23 cellular contexts compared by ENCODE assay signal in the genomic region with DNA sequence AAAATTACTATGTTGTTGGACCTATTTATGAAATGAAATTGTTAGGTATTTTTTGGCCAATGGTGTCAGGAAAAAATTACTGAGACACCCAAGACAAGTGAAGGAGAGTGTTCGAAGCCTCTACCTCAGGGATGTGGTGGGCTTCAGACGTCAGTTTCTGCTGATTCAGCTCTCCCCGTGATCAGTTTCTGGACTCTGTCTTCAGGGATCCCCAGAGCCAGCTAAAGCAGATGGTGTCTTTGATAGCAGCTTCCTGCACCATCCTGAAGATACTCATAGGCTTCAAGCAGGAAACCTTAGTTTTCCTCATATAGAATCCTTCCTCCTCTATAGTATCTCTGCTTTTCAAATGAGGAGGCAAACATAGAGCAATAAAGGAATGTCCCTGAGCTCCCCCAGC. TPM values are rescaled to one million over a fixed set of nuclear protein-coding genes. Genes with fewer than 3 reads are reported as not detected.
DNase-seq lines count a peak whose midpoint lies in the region; ATAC-seq, FAIRE-seq and TF ChIP-seq lines count a peak whose summit lies in the region.
"Had no signal": no experiment of that assay in that cellular context is flagged by ENCODE, and none has a peak within 500 bp of the region (broad histone marks: within the 10 kb centered on the region; RNA-seq: fewer than 3 reads in every experiment).

No MANE protein-coding gene starts in this region.

- H3K36me3 ChIP-seq in HepG2 (replicated peaks in 1 of 2; ENCODE audit: control insufficient read depth in 1 of 2, insufficient read depth in 2 of 2, low read length in 2 of 2) = no peaks in the 10 kb centered on the region
- H3K36me3 ChIP-seq in right lobe of liver = no peaks in the 10 kb centered on the region
- H3K36me3 ChIP-seq: BE2C had no signal

- H3K4me1 ChIP-seq in HepG2 (ENCODE audit: insufficient read depth, low read length) = peaks cover 34% of the 10 kb centered on the region
- peaks cover 0 to 6% (median 3%) of the 10 kb centered on the region in 4 donors for H3K4me1 ChIP-seq in right lobe of liver

- 18% methylated on average over 3 of the region's 3 CpGs for WGBS in HepG2 (ENCODE audit: low lambda C conversion rate)
- WGBS in right lobe of liver (ENCODE audit: insufficient coverage, low coverage, low lambda C conversion rate, missing lambda C conversion rate) = 21% methylated on average over 2 of the region's 3 CpGs

- H3K36me3 Mint-ChIP-seq in glutamatergic neuron (ENCODE audit: unreplicated experiment) = no peaks in the 10 kb centered on the region
- no peaks in the 10 kb centered on the region for H3K36me3 Mint-ChIP-seq in type B pancreatic cell
- H3K36me3 Mint-ChIP-seq in activated CD4-positive, alpha-beta memory T cell treated with anti-CD3 and anti-CD28 coated beads for 36 hours = no peaks in the 10 kb centered on the region
- H3K36me3 Mint-ChIP-seq: CD4-positive, CD25-positive, alpha-beta regulatory T cell had no signal

- POLR2A ChIA-PET in HepG2 (lab: Yijun Ruan, JAX) = interaction anchor here (1.2 to 5.2 kb wide), 2 partner anchors 9 to 22 kb away, joined by 4 to 121 read pairs; partner anchors contain the start of gene YIF1A
- POLR2A ChIA-PET in activated CD4-positive, alpha-beta memory T cell treated with anti-CD3 and anti-CD28 coated beads for 36 hours (lab: Charles Lee) = interaction anchor here (0.6 kb wide), 1 partner anchor 61 kb away, joined by 3 read pairs; no protein-coding TSS in a partner anchor

- ATAC-seq in HepG2 (no peak), right lobe of liver (no peak)
- ATAC-seq: GM12878 had no signal

- H3K27ac ChIP-seq in HepG2 (ENCODE audit: extremely low read length, insufficient read depth, low read length) (no peak overlapping the region), right lobe of liver (no peak overlapping the region)

- no peak for TF ChIP-seq EP300 in HepG2 (IDR thresholded peaks at IDR 0.05; ENCODE audit: low read depth in 2 of 2, low read length in 2 of 2)
- no peak for TF ChIP-seq EP300 in HepG2 (CRISPR knock-in tag; IDR thresholded peaks at IDR 0.05; ENCODE audit: borderline replicate concordance)

- no peak overlapping the region for H3K9ac ChIP-seq in HepG2 (ENCODE audit: insufficient read depth, low read depth, low read length)

- H2AFZ ChIP-seq in HepG2 (ENCODE audit: low read length) = no peak overlapping the region

- no peak for FAIRE-seq in HepG2 (lab: Jason Lieb, UNC)
- FAIRE-seq: GM12878 had no signal

- no peak for DNase-seq in HepG2 (ENCODE audit: low spot score)
- DNase-seq in right lobe of liver = no peak
- peak; percentile 9 for DNase-seq in OCI-M1 (lab: John Stamatoyannopoulos, UW)
- no peak for DNase-seq in glutamatergic neuron
- DNase-seq in type B pancreatic cell (ENCODE audit: extremely low spot score, unreplicated experiment) = no peak
- DNase-seq in stimulated activated CD4-positive, alpha-beta T cell treated with anti-CD3 and anti-CD28 coated beads, Interleukin-4, amount 100 ng/mL, for 4 hours = no peak
- no peak for DNase-seq in activated CD4-positive, alpha-beta memory T cell treated with anti-CD3 and anti-CD28 coated beads for 36 hours
- DNase-seq in head of caudate nucleus = no peak
- DNase-seq: 8988T; BE2C; C1 segment of cervical spinal cord; CD4-positive, CD25-positive, alpha-beta regulatory T cell; CD8-positive, alpha-beta memory T cell; COR-L47; DMS 273 treated with DMSO at 0.1 percent for 48 hours; DMS53; DND-41; EL; GOT3; H9; KG1 had no signal

- in situ Hi-C loops in HepG2 (cut with HindIII; ENCODE audit: extremely low pct_ligation_motif_present, low pct_unique_long_range_greater_than_20kb) = no loop called here

- peak overlapping the region; percentile 84 for H3K27ac Mint-ChIP-seq in glutamatergic neuron (ENCODE audit: unreplicated experiment)
- no peak overlapping the region for H3K27ac Mint-ChIP-seq in type B pancreatic cell
- no peak overlapping the region for H3K27ac Mint-ChIP-seq in activated CD4-positive, alpha-beta memory T cell treated with anti-CD3 and anti-CD28 coated beads for 36 hours
- H3K27ac Mint-ChIP-seq: CD4-positive, CD25-positive, alpha-beta regulatory T cell; CD8-positive, alpha-beta memory T cell; H9 had no signal

- BruUV-seq in HepG2 (replicated peaks; lab: Mats Ljungman, UMichigan) = no TSS peak

- H3K27me3 ChIP-seq in HepG2 (ENCODE audit: control insufficient read depth in 1 of 2, insufficient read depth in 2 of 2, low read length in 2 of 2) (peaks cover 1 to 9% of the 10 kb centered on the region in 2 experiments; a peak in 1 of 5 replicates), right lobe of liver (no peaks in the 10 kb centered on the region)
- H3K27me3 ChIP-seq: BE2C had no signal

- no peaks in the 10 kb centered on the region for H4K20me1 ChIP-seq in HepG2 (ENCODE audit: insufficient read depth, low read length)

- no peak overlapping the region for H3K4me2 ChIP-seq in HepG2 (ENCODE audit: low read depth, low read length)

- H3K79me2 ChIP-seq in HepG2 (ENCODE audit: insufficient read depth, low read length) = no peaks in the 10 kb centered on the region

- peaks cover 10% of the 10 kb centered on the region for H3K27me3 Mint-ChIP-seq in glutamatergic neuron (ENCODE audit: unreplicated experiment)
- H3K27me3 Mint-ChIP-seq in type B pancreatic cell = peaks cover 13% of the 10 kb centered on the region
- no peaks in the 10 kb centered on the region for H3K27me3 Mint-ChIP-seq in activated CD4-positive, alpha-beta memory T cell treated with anti-CD3 and anti-CD28 coated beads for 36 hours

- CTCF ChIA-PET in HepG2 (lab: Yijun Ruan, JAX; ENCODE audit: low intra/inter-chr PET ratio, low total read pairs) = interaction anchor here (0.8 kb wide), 1 partner anchor 21 kb away, joined by 3 read pairs; the partner anchor contains the start of gene YIF1A
- CTCF ChIA-PET in activated CD4-positive, alpha-beta memory T cell treated with anti-CD3 and anti-CD28 coated beads for 36 hours (lab: Charles Lee) = interaction anchor here (0.9 to 1.3 kb wide), 3 partner anchors 55 to 79 kb away, joined by 3 to 4 read pairs (median 3); no protein-coding TSS in a partner anchor

- TF ChIP-seq POLR2A in HepG2 (IDR thresholded peaks at IDR 0.05; ENCODE audit: insufficient read depth in 1 of 2, low read depth in 2 of 2, low read length in 2 of 2) (no peak), right lobe of liver (IDR thresholded peaks at IDR 0.05) (no peak)

- H3K4me3 ChIP-seq in HepG2 (replicated peaks in 1 of 3; ENCODE audit: insufficient read depth in 1 of 3, low read depth in 2 of 3, low read length in 3 of 3) (no peak overlapping the region), right lobe of liver (no peak overlapping the region)
- H3K4me3 ChIP-seq: GM12878 had no signal

- intact Hi-C loops in HepG2 (cut with micrococcal nuclease; ENCODE audit: unreplicated experiment) (no loop called here), right lobe of liver (cut with DNase I) (no loop called here), head of caudate nucleus (cut with DNase I) (no loop called here)
- intact Hi-C loops in activated CD4-positive, alpha-beta memory T cell treated with anti-CD3 and anti-CD28 coated beads for 36 hours (cut with micrococcal nuclease) = no loop called here

- TF ChIP-seq CTCF in HepG2 (CRISPR knock-in tag; IDR thresholded peaks at IDR 0.05) = no peak
- no peak for TF ChIP-seq CTCF in right lobe of liver (IDR thresholded peaks at IDR 0.05)
- no peak for TF ChIP-seq CTCF in glutamatergic neuron (IDR thresholded peaks at IDR 0.05; ENCODE audit: partially characterized antibody, unreplicated experiment)
- no peak for TF ChIP-seq CTCF in type B pancreatic cell (conservative IDR thresholded peaks at IDR 0.05)

- H3K9me3 Mint-ChIP-seq in glutamatergic neuron (ENCODE audit: unreplicated experiment) (peaks cover 7% of the 10 kb centered on the region), type B pancreatic cell (no peaks in the 10 kb centered on the region)
- no peaks in the 10 kb centered on the region for H3K9me3 Mint-ChIP-seq in activated CD4-positive, alpha-beta memory T cell treated with anti-CD3 and anti-CD28 coated beads for 36 hours
- H3K9me3 Mint-ChIP-seq: CD8-positive, alpha-beta memory T cell; H9 had no signal

- H3K4me3 Mint-ChIP-seq in glutamatergic neuron (ENCODE audit: unreplicated experiment) (peak overlapping the region; percentile 30), type B pancreatic cell (peak overlapping the region; percentile 45)
- H3K4me3 Mint-ChIP-seq in activated CD4-positive, alpha-beta memory T cell treated with anti-CD3 and anti-CD28 coated beads for 36 hours = no peak overlapping the region
- H3K4me3 Mint-ChIP-seq: CD4-positive, CD25-positive, alpha-beta regulatory T cell; H9 had no signal

- H3K9me3 ChIP-seq in HepG2 (ENCODE audit: low read length) = no peaks in the 10 kb centered on the region
- no peaks in the 10 kb centered on the region for H3K9me3 ChIP-seq in right lobe of liver
- H3K9me3 ChIP-seq: BE2C had no signal

- H3K4me1 Mint-ChIP-seq in glutamatergic neuron (ENCODE audit: low read depth, unreplicated experiment) = peaks cover 26% of the 10 kb centered on the region
- H3K4me1 Mint-ChIP-seq in type B pancreatic cell (ENCODE audit: unreplicated experiment) = no peaks in the 10 kb centered on the region
- H3K4me1 Mint-ChIP-seq in activated CD4-positive, alpha-beta memory T cell treated with anti-CD3 and anti-CD28 coated beads for 36 hours (ENCODE audit: low read depth) = peaks cover 5% of the 10 kb centered on the region

- TF ChIP-seq RAD21 in HepG2 (CRISPR knock-in tag; IDR thresholded peaks at IDR 0.05) = no peak

RNA-seq across cellular contexts. Expression of gene CD248, which starts 7.4 kb away (rescaled TPM):
- total RNA-seq in HepG2 (2016; rRNA removed; fragmentation: Illumina TruSeq; extraction: Trizol) (0.20 and 0.35 TPM in 2 replicates), right lobe of liver (1 to 10 TPM in 3 of 6 experiments, under 1 TPM in 3; 0.37 to 3.2 (median 0.94) TPM), glutamatergic neuron (ENCODE audit: unreplicated experiment) (11.4 TPM), type B pancreatic cell (ENCODE audit: low replicate concordance) (0.76 and 31.9 TPM in 2 replicates)
- total RNA-seq in HepG2 (2016; cell fraction: cytosol; rRNA removed; fragmentation: Illumina TruSeq; extraction: Trizol; ENCODE audit: low read depth) = not detected in 2 replicates
- total RNA-seq in HepG2 (2016; cell fraction: insoluble cytoplasmic fraction; rRNA removed; fragmentation: Illumina TruSeq; extraction: Trizol) = 0.09 and 0.35 TPM in 2 replicates
- 0.06 TPM in 1 of 2 replicates, not detected in the other for total RNA-seq in HepG2 (2016; cell fraction: membrane; rRNA removed; fragmentation: Illumina TruSeq; extraction: Trizol)
- total RNA-seq in HepG2 (2016; cell fraction: nucleus; rRNA removed; fragmentation: Illumina TruSeq; extraction: Trizol) = 0.37 and 0.44 TPM in 2 replicates
- 0.20 and 0.25 TPM in 2 replicates for polyA plus RNA-seq in HepG2 (2011; rRNA removed)
- polyA plus RNA-seq in HepG2 (2011; cell fraction: cytosol; rRNA removed) = 0.23 and 0.32 TPM in 2 replicates
- 0.80 and 0.85 TPM in 2 replicates for polyA plus RNA-seq in HepG2 (2011; cell fraction: nucleus; rRNA removed)
- 0.51 and 1.1 TPM in 2 replicates for polyA plus RNA-seq in HepG2 (2012)
- polyA plus RNA-seq in HepG2 (2016; cell fraction: cytosol; fragmentation: Illumina TruSeq; extraction: Trizol; ENCODE audit: low read depth) = 0.08 and 0.09 TPM in 2 replicates
- 0.27 and 0.71 TPM in 2 replicates for polyA plus RNA-seq in HepG2 (2016; cell fraction: insoluble cytoplasmic fraction; fragmentation: Illumina TruSeq; extraction: Trizol; ENCODE audit: low read depth)
- 0.18 and 0.36 TPM in 2 replicates for polyA plus RNA-seq in HepG2 (2016; cell fraction: membrane; fragmentation: Illumina TruSeq; extraction: Trizol; ENCODE audit: low read depth)
- 2.6 and 2.7 TPM in 2 replicates for polyA plus RNA-seq in HepG2 (2016; cell fraction: nucleus; fragmentation: Illumina TruSeq; extraction: Trizol; ENCODE audit: insufficient read depth, low read depth)
- 0.09 and 1.0 TPM in 2 replicates for polyA minus RNA-seq in HepG2 (2011; rRNA and poly(A)+ RNA removed; ENCODE audit: low replicate concordance)
- polyA minus RNA-seq in HepG2 (2011; cell fraction: cytosol; rRNA and poly(A)+ RNA removed) = 0.40 and 0.88 TPM in 2 replicates
- 0.26 and 0.50 TPM in 2 replicates for polyA minus RNA-seq in HepG2 (2011; cell fraction: nucleus; rRNA and poly(A)+ RNA removed)
- not detected for total RNA-seq in activated CD4-positive, alpha-beta memory T cell treated with anti-CD3 and anti-CD28 coated beads for 36 hours
- total RNA-seq: HT-29 had no signal

RNA-seq across cellular contexts. Expression of gene TMEM151A, which starts 17.8 kb away (rescaled TPM):
- total RNA-seq in HepG2 (2016; rRNA removed; fragmentation: Illumina TruSeq; extraction: Trizol) (0.10 and 0.18 TPM in 2 replicates), right lobe of liver (under 1 TPM in 4 of 6 experiments, not detected in 2; 0.13 to 0.86 (median 0.45) TPM), glutamatergic neuron (ENCODE audit: unreplicated experiment) (19.2 TPM), type B pancreatic cell (ENCODE audit: low replicate concordance) (2.1 and 2.6 TPM in 2 replicates)
- 0.09 and 0.10 TPM in 2 replicates for total RNA-seq in HepG2 (2016; cell fraction: cytosol; rRNA removed; fragmentation: Illumina TruSeq; extraction: Trizol; ENCODE audit: low read depth)
- 0.09 and 0.13 TPM in 2 replicates for total RNA-seq in HepG2 (2016; cell fraction: insoluble cytoplasmic fraction; rRNA removed; fragmentation: Illumina TruSeq; extraction: Trizol)
- total RNA-seq in HepG2 (2016; cell fraction: membrane; rRNA removed; fragmentation: Illumina TruSeq; extraction: Trizol) = 0.10 and 0.15 TPM in 2 replicates
- total RNA-seq in HepG2 (2016; cell fraction: nucleus; rRNA removed; fragmentation: Illumina TruSeq; extraction: Trizol) = 0.13 and 0.19 TPM in 2 replicates
- 0.33 and 0.48 TPM in 2 replicates for polyA plus RNA-seq in HepG2 (2011; rRNA removed)
- polyA plus RNA-seq in HepG2 (2011; cell fraction: cytosol; rRNA removed) = 0.35 and 0.48 TPM in 2 replicates
- polyA plus RNA-seq in HepG2 (2011; cell fraction: nucleus; rRNA removed) = 0.74 and 0.76 TPM in 2 replicates
- 0.40 and 0.52 TPM in 2 replicates for polyA plus RNA-seq in HepG2 (2012)
- polyA plus RNA-seq in HepG2 (2016; cell fraction: cytosol; fragmentation: Illumina TruSeq; extraction: Trizol; ENCODE audit: low read depth) = 0.07 TPM in 1 of 2 replicates, not detected in the other
- 0.14 and 0.15 TPM in 2 replicates for polyA plus RNA-seq in HepG2 (2016; cell fraction: insoluble cytoplasmic fraction; fragmentation: Illumina TruSeq; extraction: Trizol; ENCODE audit: low read depth)
- polyA plus RNA-seq in HepG2 (2016; cell fraction: membrane; fragmentation: Illumina TruSeq; extraction: Trizol; ENCODE audit: low read depth) = 0.11 and 0.16 TPM in 2 replicates
- polyA plus RNA-seq in HepG2 (2016; cell fraction: nucleus; fragmentation: Illumina TruSeq; extraction: Trizol; ENCODE audit: insufficient read depth, low read depth) = 0.17 and 0.18 TPM in 2 replicates
- 0.09 and 1.0 TPM in 2 replicates for polyA minus RNA-seq in HepG2 (2011; rRNA and poly(A)+ RNA removed; ENCODE audit: low replicate concordance)
- 0.26 and 0.30 TPM in 2 replicates for polyA minus RNA-seq in HepG2 (2011; cell fraction: cytosol; rRNA and poly(A)+ RNA removed)
- polyA minus RNA-seq in HepG2 (2011; cell fraction: nucleus; rRNA and poly(A)+ RNA removed) = 0.62 and 0.77 TPM in 2 replicates
- total RNA-seq in activated CD4-positive, alpha-beta memory T cell treated with anti-CD3 and anti-CD28 coated beads for 36 hours = not detected
- total RNA-seq: CD4-positive, CD25-positive, alpha-beta regulatory T cell; CD8-positive, alpha-beta memory T cell; GM12878 had no signal
- polyA plus RNA-seq: CD4-positive, CD25-positive, alpha-beta regulatory T cell; CD8-positive, alpha-beta memory T cell; GM12878 had no signal

RNA-seq across cellular contexts. Expression of gene YIF1A, which starts 20.5 kb away (rescaled TPM):
- total RNA-seq in HepG2 (2016; rRNA removed; fragmentation: Illumina TruSeq; extraction: Trizol) = 78.9 and 145 TPM in 2 replicates
- total RNA-seq in HepG2 (2016; cell fraction: cytosol; rRNA removed; fragmentation: Illumina TruSeq; extraction: Trizol; ENCODE audit: low read depth) = 67.9 and 97.5 TPM in 2 replicates
- total RNA-seq in HepG2 (2016; cell fraction: insoluble cytoplasmic fraction; rRNA removed; fragmentation: Illumina TruSeq; extraction: Trizol) = 79.1 and 144 TPM in 2 replicates
- 74.6 and 94.5 TPM in 2 replicates for total RNA-seq in HepG2 (2016; cell fraction: membrane; rRNA removed; fragmentation: Illumina TruSeq; extraction: Trizol)
- 100 and 123 TPM in 2 replicates for total RNA-seq in HepG2 (2016; cell fraction: nucleus; rRNA removed; fragmentation: Illumina TruSeq; extraction: Trizol)
- 133 and 166 TPM in 2 replicates for polyA plus RNA-seq in HepG2 (2011; rRNA removed)
- 145 and 216 TPM in 2 replicates for polyA plus RNA-seq in HepG2 (2011; cell fraction: cytosol; rRNA removed)
- polyA plus RNA-seq in HepG2 (2011; cell fraction: nucleus; rRNA removed) = 188 and 197 TPM in 2 replicates
- 82.1 and 113 TPM in 2 replicates for polyA plus RNA-seq in HepG2 (2012)
- polyA plus RNA-seq in HepG2 (2016; cell fraction: cytosol; fragmentation: Illumina TruSeq; extraction: Trizol; ENCODE audit: low read depth) = 70.4 and 85.6 TPM in 2 replicates
- 74.0 and 87.7 TPM in 2 replicates for polyA plus RNA-seq in HepG2 (2016; cell fraction: insoluble cytoplasmic fraction; fragmentation: Illumina TruSeq; extraction: Trizol; ENCODE audit: low read depth)
- 69.4 and 78.0 TPM in 2 replicates for polyA plus RNA-seq in HepG2 (2016; cell fraction: membrane; fragmentation: Illumina TruSeq; extraction: Trizol; ENCODE audit: low read depth)
- 157 and 186 TPM in 2 replicates for polyA plus RNA-seq in HepG2 (2016; cell fraction: nucleus; fragmentation: Illumina TruSeq; extraction: Trizol; ENCODE audit: insufficient read depth, low read depth)
- 241 and 330 TPM in 2 replicates for polyA minus RNA-seq in HepG2 (2011; rRNA and poly(A)+ RNA removed; ENCODE audit: low replicate concordance)
- 159 and 162 TPM in 2 replicates for polyA minus RNA-seq in HepG2 (2011; cell fraction: cytosol; rRNA and poly(A)+ RNA removed)
- polyA minus RNA-seq in HepG2 (2011; cell fraction: nucleus; rRNA and poly(A)+ RNA removed) = 44.9 and 46.5 TPM in 2 replicates
- total RNA-seq in right lobe of liver = 100 to 1,000 TPM in 3 of 6 experiments, 10 to 100 TPM in 3; 75.0 to 170 (median 97.9) TPM
- total RNA-seq in glutamatergic neuron (ENCODE audit: unreplicated experiment) = 115 TPM
- total RNA-seq in type B pancreatic cell (ENCODE audit: low replicate concordance) = 87.0 and 133 TPM in 2 replicates
- 10 to 100 TPM; 63.1 to 65.8 TPM for total RNA-seq in activated CD4-positive, alpha-beta memory T cell treated with anti-CD3 and anti-CD28 coated beads for 36 hours

RNA-seq across cellular contexts. Expression of gene RIN1, which starts 26.8 kb away (rescaled TPM):
- total RNA-seq in HepG2 (2016; rRNA removed; fragmentation: Illumina TruSeq; extraction: Trizol) = 3.9 and 4.1 TPM in 2 replicates
- 1.6 and 2.4 TPM in 2 replicates for total RNA-seq in HepG2 (2016; cell fraction: cytosol; rRNA removed; fragmentation: Illumina TruSeq; extraction: Trizol; ENCODE audit: low read depth)
- total RNA-seq in HepG2 (2016; cell fraction: insoluble cytoplasmic fraction; rRNA removed; fragmentation: Illumina TruSeq; extraction: Trizol) = 3.5 and 4.5 TPM in 2 replicates
- 2.0 and 2.9 TPM in 2 replicates for total RNA-seq in HepG2 (2016; cell fraction: membrane; rRNA removed; fragmentation: Illumina TruSeq; extraction: Trizol)
- 3.5 TPM in 2 replicates for total RNA-seq in HepG2 (2016; cell fraction: nucleus; rRNA removed; fragmentation: Illumina TruSeq; extraction: Trizol)
- 2.4 and 4.2 TPM in 2 replicates for polyA plus RNA-seq in HepG2 (2011; rRNA removed)
- 3.6 and 24.3 TPM in 2 replicates for polyA plus RNA-seq in HepG2 (2011; cell fraction: cytosol; rRNA removed)
- 13.9 and 17.2 TPM in 2 replicates for polyA plus RNA-seq in HepG2 (2011; cell fraction: nucleus; rRNA removed)
- 3.3 TPM in 2 replicates for polyA plus RNA-seq in HepG2 (2012)
- 0.76 and 1.0 TPM in 2 replicates for polyA plus RNA-seq in HepG2 (2016; cell fraction: cytosol; fragmentation: Illumina TruSeq; extraction: Trizol; ENCODE audit: low read depth)
- 2.9 and 4.1 TPM in 2 replicates for polyA plus RNA-seq in HepG2 (2016; cell fraction: insoluble cytoplasmic fraction; fragmentation: Illumina TruSeq; extraction: Trizol; ENCODE audit: low read depth)
- polyA plus RNA-seq in HepG2 (2016; cell fraction: membrane; fragmentation: Illumina TruSeq; extraction: Trizol; ENCODE audit: low read depth) = 1.4 and 2.1 TPM in 2 replicates
- 8.7 and 9.1 TPM in 2 replicates for polyA plus RNA-seq in HepG2 (2016; cell fraction: nucleus; fragmentation: Illumina TruSeq; extraction: Trizol; ENCODE audit: insufficient read depth, low read depth)
- 6.2 and 14.2 TPM in 2 replicates for polyA minus RNA-seq in HepG2 (2011; rRNA and poly(A)+ RNA removed; ENCODE audit: low replicate concordance)
- polyA minus RNA-seq in HepG2 (2011; cell fraction: cytosol; rRNA and poly(A)+ RNA removed) = 2.4 and 4.0 TPM in 2 replicates
- 2.0 and 2.4 TPM in 2 replicates for polyA minus RNA-seq in HepG2 (2011; cell fraction: nucleus; rRNA and poly(A)+ RNA removed)
- 1 to 10 TPM in 3 of 6 experiments, under 1 TPM in 3; 0.46 to 1.8 (median 0.94) TPM for total RNA-seq in right lobe of liver
- 1.9 TPM for total RNA-seq in glutamatergic neuron (ENCODE audit: unreplicated experiment)
- total RNA-seq in type B pancreatic cell (ENCODE audit: low replicate concordance) = 2.8 and 9.5 TPM in 2 replicates
- total RNA-seq in activated CD4-positive, alpha-beta memory T cell treated with anti-CD3 and anti-CD28 coated beads for 36 hours = 1 to 10 TPM; 1.0 to 1.6 TPM

RNA-seq across cellular contexts. Expression of gene CNIH2, which starts 31.5 kb away (rescaled TPM):
- 0.18 and 0.60 TPM in 2 replicates for total RNA-seq in HepG2 (2016; rRNA removed; fragmentation: Illumina TruSeq; extraction: Trizol)
- total RNA-seq in HepG2 (2016; cell fraction: cytosol; rRNA removed; fragmentation: Illumina TruSeq; extraction: Trizol; ENCODE audit: low read depth) = 0.44 and 1.2 TPM in 2 replicates
- 0.13 and 0.17 TPM in 2 replicates for total RNA-seq in HepG2 (2016; cell fraction: insoluble cytoplasmic fraction; rRNA removed; fragmentation: Illumina TruSeq; extraction: Trizol)
- 1.2 TPM in 2 replicates for total RNA-seq in HepG2 (2016; cell fraction: membrane; rRNA removed; fragmentation: Illumina TruSeq; extraction: Trizol)
- 0.47 and 0.69 TPM in 2 replicates for total RNA-seq in HepG2 (2016; cell fraction: nucleus; rRNA removed; fragmentation: Illumina TruSeq; extraction: Trizol)
- polyA plus RNA-seq in HepG2 (2011; rRNA removed) = 0.25 and 0.69 TPM in 2 replicates
- polyA plus RNA-seq in HepG2 (2011; cell fraction: cytosol; rRNA removed) = 0.32 and 0.35 TPM in 2 replicates
- 0.47 and 0.55 TPM in 2 replicates for polyA plus RNA-seq in HepG2 (2011; cell fraction: nucleus; rRNA removed)
- polyA plus RNA-seq in HepG2 (2012) = 0.09 and 0.23 TPM in 2 replicates
- polyA plus RNA-seq in HepG2 (2016; cell fraction: cytosol; fragmentation: Illumina TruSeq; extraction: Trizol; ENCODE audit: low read depth) = 4.5 and 4.9 TPM in 2 replicates
- 0.73 and 0.97 TPM in 2 replicates for polyA plus RNA-seq in HepG2 (2016; cell fraction: insoluble cytoplasmic fraction; fragmentation: Illumina TruSeq; extraction: Trizol; ENCODE audit: low read depth)
- polyA plus RNA-seq in HepG2 (2016; cell fraction: membrane; fragmentation: Illumina TruSeq; extraction: Trizol; ENCODE audit: low read depth) = 4.7 and 4.8 TPM in 2 replicates
- polyA plus RNA-seq in HepG2 (2016; cell fraction: nucleus; fragmentation: Illumina TruSeq; extraction: Trizol; ENCODE audit: insufficient read depth, low read depth) = 0.59 and 1.3 TPM in 2 replicates
- polyA minus RNA-seq in HepG2 (2011; rRNA and poly(A)+ RNA removed; ENCODE audit: low replicate concordance) = 0.26 TPM in 1 of 2 replicates, not detected in the other
- not detected in 2 replicates for polyA minus RNA-seq in HepG2 (2011; cell fraction: cytosol; rRNA and poly(A)+ RNA removed)
- not detected in 2 replicates for polyA minus RNA-seq in HepG2 (2011; cell fraction: nucleus; rRNA and poly(A)+ RNA removed)
- under 1 TPM in 2 of 6 experiments, not detected in 4; 0.26 to 0.51 TPM for total RNA-seq in right lobe of liver
- 61.3 TPM for total RNA-seq in glutamatergic neuron (ENCODE audit: unreplicated experiment)
- 21.3 and 23.2 TPM in 2 replicates for total RNA-seq in type B pancreatic cell (ENCODE audit: low replicate concordance)
- 1 to 10 TPM in 1 of 2 experiments, under 1 TPM in 1; 0.39 to 1.5 TPM for total RNA-seq in activated CD4-positive, alpha-beta memory T cell treated with anti-CD3 and anti-CD28 coated beads for 36 hours
- polyA plus RNA-seq: CD4-positive, CD25-positive, alpha-beta regulatory T cell; CD8-positive, alpha-beta memory T cell had no signal
